ENCODE assay signal across 30 cellular contexts in the genomic region with DNA sequence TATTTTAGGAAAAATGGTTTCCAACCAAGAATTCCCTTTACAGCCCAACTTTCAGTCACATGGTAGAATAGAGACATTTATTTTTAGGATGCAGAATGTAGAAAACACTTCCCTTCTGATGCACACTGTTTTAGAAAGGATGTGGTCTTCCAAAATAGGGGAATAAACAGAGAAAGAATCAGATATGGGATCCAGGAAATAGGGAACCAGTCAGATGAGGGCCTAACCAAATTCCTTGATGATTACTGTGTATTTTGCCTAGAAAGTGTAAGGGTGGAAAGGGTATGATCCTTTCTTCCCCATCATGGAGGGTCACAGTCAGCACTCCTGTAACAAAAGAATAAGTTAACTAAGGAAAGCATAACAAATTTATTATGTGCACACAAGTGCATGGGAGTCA.
"Had no signal": no experiment of that assay in that cellular context is flagged by ENCODE, and none has a peak within 500 bp of the region (broad histone marks: within the 10 kb centered on the region; RNA-seq: fewer than 3 reads in every experiment).

No MANE protein-coding gene starts in this region.

- FAIRE-seq: bronchial epithelial cell, colon, endometrium, kidney had no signal

- H3K27me3 Mint-ChIP-seq: activated CD4-positive, alpha-beta memory T cell treated with anti-CD3 and anti-CD28 coated beads for 36 hours; activated CD4-positive, alpha-beta T cell treated with anti-CD3 and anti-CD28 coated beads, Interleukin-2, amount 10 ng/mL, durations not matched to agents 24 days and 14 days; activated naive CD4-positive, alpha-beta T cell treated with anti-CD3 and anti-CD28 coated beads, Interleukin-2, amount 50 U/mL, for 24 hours; activated naive CD8-positive, alpha-beta T cell treated with anti-CD3 and anti-CD28 coated beads, Interleukin-2, amount 50 U/mL, for 24 hours; activated T-helper 17 cell treated with anti-CD3 and anti-CD28 coated beads, Interleukin-2, amount 50 U/mL, for 72 hours; central memory CD8-positive, alpha-beta T cell; memory B cell; naive thymus-derived CD4-positive, alpha-beta T cell; T-helper 17 cell had no signal

- H3K4me3 Mint-ChIP-seq: activated CD4-positive, alpha-beta memory T cell treated with anti-CD3 and anti-CD28 coated beads for 36 hours; activated CD4-positive, alpha-beta T cell treated with anti-CD3 and anti-CD28 coated beads, Interleukin-2, amount 10 ng/mL, durations not matched to agents 24 days and 14 days; activated naive CD4-positive, alpha-beta T cell treated with anti-CD3 and anti-CD28 coated beads, Interleukin-2, amount 50 U/mL, for 24 hours; activated naive CD8-positive, alpha-beta T cell treated with anti-CD3 and anti-CD28 coated beads, Interleukin-2, amount 50 U/mL, for 24 hours; activated T-cell treated with anti-CD3 and anti-CD28 coated beads, Interleukin-2, amount 50 U/mL, for 4 hours; activated T-helper 17 cell treated with anti-CD3 and anti-CD28 coated beads, Interleukin-2, amount 50 U/mL, for 72 hours; central memory CD8-positive, alpha-beta T cell; memory B cell; naive thymus-derived CD4-positive, alpha-beta T cell; neural progenitor cell; T-helper 17 cell had no signal

- ATAC-seq: activated naive CD8-positive, alpha-beta T cell treated with anti-CD3 and anti-CD28 coated beads, Interleukin-2, amount 50 U/mL, for 24 hours; activated T-cell treated with anti-CD3 and anti-CD28 coated beads, Interleukin-2, amount 50 U/mL, for 4 hours; activated T-helper 17 cell treated with anti-CD3 and anti-CD28 coated beads, Interleukin-2, amount 50 U/mL, for 72 hours; gastroesophageal sphincter; left colon; naive thymus-derived CD4-positive, alpha-beta T cell; right cardiac atrium; T-helper 17 cell had no signal

- H3K4me2 ChIP-seq: hepatocyte, neural progenitor cell had no signal

- H3K27ac Mint-ChIP-seq: activated CD4-positive, alpha-beta memory T cell treated with anti-CD3 and anti-CD28 coated beads for 36 hours; activated CD4-positive, alpha-beta T cell treated with anti-CD3 and anti-CD28 coated beads, Interleukin-2, amount 10 ng/mL, durations not matched to agents 24 days and 14 days; activated naive CD8-positive, alpha-beta T cell treated with anti-CD3 and anti-CD28 coated beads, Interleukin-2, amount 50 U/mL, for 24 hours; activated T-helper 17 cell treated with anti-CD3 and anti-CD28 coated beads, Interleukin-2, amount 50 U/mL, for 72 hours; memory B cell; naive thymus-derived CD4-positive, alpha-beta T cell; neural progenitor cell had no signal

- DNase-seq: activated CD4-positive, alpha-beta memory T cell treated with anti-CD3 and anti-CD28 coated beads for 36 hours; activated CD4-positive, alpha-beta T cell treated with anti-CD3 and anti-CD28 coated beads, Interleukin-2, amount 10 ng/mL, durations not matched to agents 24 days and 14 days; activated CD4-positive, CD25-positive, alpha-beta regulatory T cell treated with anti-CD3 and anti-CD28 coated beads, Interleukin-2, amount 50 U/mL, for 72 hours; activated naive CD8-positive, alpha-beta T cell treated with anti-CD3 and anti-CD28 coated beads, Interleukin-2, amount 50 U/mL, for 24 hours; activated T-cell treated with anti-CD3 and anti-CD28 coated beads, Interleukin-2, amount 50 U/mL, for 4 hours; amygdala; effector CD8-positive, alpha-beta T cell; erythroblast; kidney; left colon; midbrain; naive thymus-derived CD4-positive, alpha-beta T cell; posterior cingulate gyrus; right cardiac atrium; spleen; stimulated activated naive CD4-positive, alpha-beta T cell treated with Interleukin-2 at 50 U/mL for 16 hours; T-helper 17 cell; T1000; WERI-Rb-1 had no signal

- H3K4me1 Mint-ChIP-seq: activated T-helper 17 cell treated with anti-CD3 and anti-CD28 coated beads, Interleukin-2, amount 50 U/mL, for 72 hours; memory B cell had no signal

- H3K27ac ChIP-seq: gastroesophageal sphincter, hepatocyte, neural progenitor cell, tibial nerve, WERI-Rb-1 had no signal

- H3K4me3 ChIP-seq: gastroesophageal sphincter, hepatocyte, neural progenitor cell, spleen, tibial nerve had no signal
